In the genomic region with DNA sequence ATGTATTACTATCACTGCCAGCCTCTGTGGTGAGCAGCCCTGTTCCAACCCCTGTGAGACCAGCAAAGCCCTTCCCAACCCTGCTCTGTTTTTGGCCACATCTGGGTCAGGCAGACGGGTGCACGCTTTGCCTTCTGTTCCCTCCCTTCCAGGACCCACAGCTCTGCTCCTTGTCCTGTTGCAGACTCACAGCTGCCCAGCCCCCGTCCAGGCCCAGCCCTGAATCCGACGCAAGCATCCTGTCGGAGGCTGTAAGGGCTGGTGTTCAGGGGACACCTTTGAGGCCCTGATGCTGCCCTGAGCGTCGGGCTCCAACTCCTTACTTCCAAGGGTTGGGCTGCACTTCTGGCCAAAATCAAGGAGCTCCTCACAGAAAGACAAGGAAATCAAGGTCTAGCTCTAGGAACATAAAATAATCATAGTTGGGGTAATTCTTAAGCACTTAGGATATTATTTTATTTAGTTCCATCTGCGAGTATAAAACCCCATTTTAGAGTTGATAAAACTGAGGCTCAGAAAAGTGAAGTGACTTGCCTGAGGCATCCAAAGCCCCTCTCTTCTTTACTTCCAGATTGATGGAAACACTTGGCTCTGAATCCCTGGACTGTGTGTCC, we compare ENCODE assay signal across 1 cellular context.
A peak's percentile ranks its signal among the peaks of the same experiment; 100 is the strongest.
TF ChIP-seq lines count a peak whose summit lies in the region.

No MANE protein-coding gene starts in this region.

TF ChIP-seq in HepG2, 621 proteins besides CTCF, POLR2A, EP300 and RAD21 (continued from another document and continues in another):
- TF ChIP-seq, protein P1, sequence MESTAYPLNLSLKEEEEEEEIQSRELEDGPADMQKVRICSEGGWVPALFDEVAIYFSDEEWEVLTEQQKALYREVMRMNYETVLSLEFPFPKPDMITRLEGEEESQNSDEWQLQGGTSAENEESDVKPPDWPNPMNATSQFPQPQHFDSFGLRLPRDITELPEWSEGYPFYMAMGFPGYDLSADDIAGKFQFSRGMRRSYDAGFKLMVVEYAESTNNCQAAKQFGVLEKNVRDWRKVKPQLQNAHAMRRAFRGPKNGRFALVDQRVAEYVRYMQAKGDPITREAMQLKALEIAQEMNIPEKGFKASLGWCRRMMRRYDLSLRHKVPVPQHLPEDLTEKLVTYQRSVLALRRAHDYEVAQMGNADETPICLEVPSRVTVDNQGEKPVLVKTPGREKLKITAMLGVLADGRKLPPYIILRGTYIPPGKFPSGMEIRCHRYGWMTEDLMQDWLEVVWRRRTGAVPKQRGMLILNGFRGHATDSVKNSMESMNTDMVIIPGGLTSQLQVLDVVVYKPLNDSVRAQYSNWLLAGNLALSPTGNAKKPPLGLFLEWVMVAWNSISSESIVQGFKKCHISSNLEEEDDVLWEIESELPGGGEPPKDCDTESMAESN (CRISPR knock-in tag; conservative IDR thresholded peaks at IDR 0.05) = peak; percentile 48; the same call in 1 of the 2 replicates
- TF ChIP-seq, protein P2, sequence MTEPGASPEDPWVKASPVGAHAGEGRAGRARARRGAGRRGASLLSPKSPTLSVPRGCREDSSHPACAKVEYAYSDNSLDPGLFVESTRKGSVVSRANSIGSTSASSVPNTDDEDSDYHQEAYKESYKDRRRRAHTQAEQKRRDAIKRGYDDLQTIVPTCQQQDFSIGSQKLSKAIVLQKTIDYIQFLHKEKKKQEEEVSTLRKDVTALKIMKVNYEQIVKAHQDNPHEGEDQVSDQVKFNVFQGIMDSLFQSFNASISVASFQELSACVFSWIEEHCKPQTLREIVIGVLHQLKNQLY (CRISPR knock-in tag; IDR thresholded peaks at IDR 0.05) = no peak
- TF ChIP-seq NRL (CRISPR knock-in tag; IDR thresholded peaks at IDR 0.05; ENCODE audit: borderline replicate concordance) (peak; percentile 53; the same call in 1 of the 2 replicates), FLYWCH1 (CRISPR knock-in tag; IDR thresholded peaks at IDR 0.05) (no peak), EED (CRISPR knock-in tag; IDR thresholded peaks at IDR 0.05) (no peak), ZZZ3 (CRISPR knock-in tag; IDR thresholded peaks at IDR 0.05; ENCODE audit: borderline replicate concordance) (0 out of 2 replicates have a peak, but pooled peaks have one; percentile 33), STAG1 (CRISPR knock-in tag; IDR thresholded peaks at IDR 0.05) (no peak), NR1H2 (CRISPR knock-in tag; IDR thresholded peaks at IDR 0.05; ENCODE audit: borderline replicate concordance, low read depth) (no peak; the same call in 1 of the 2 replicates), HNRNPH1 (optimal IDR thresholded peaks at IDR 0.05; ENCODE audit: low read depth, low read length) (no peak), HOXA3 (CRISPR knock-in tag; IDR thresholded peaks at IDR 0.05) (peak; percentile 33; the same call in 1 of the 2 replicates), STAT5B (CRISPR knock-in tag; IDR thresholded peaks at IDR 0.05) (no peak), ZNF569 (CRISPR knock-in tag; IDR thresholded peaks at IDR 0.05; ENCODE audit: borderline replicate concordance) (no peak), HNF4G (IDR thresholded peaks at IDR 0.05; ENCODE audit: borderline replicate concordance, low read depth, low read length) (no peak), HNF4G (CRISPR knock-in tag; IDR thresholded peaks at IDR 0.05; ENCODE audit: borderline replicate concordance, low read depth) (0 out of 2 replicates have a peak, but pooled peaks have one; percentile 36), MEF2D (CRISPR knock-in tag; IDR thresholded peaks at IDR 0.05) (no peak), ZNF777 (CRISPR knock-in tag; IDR thresholded peaks at IDR 0.05) (peak; percentile 11; the same call in 1 of the 2 replicates), ZNF652 (CRISPR knock-in tag; IDR thresholded peaks at IDR 0.05; ENCODE audit: borderline replicate concordance, low read depth) (no peak), ZNF30 (CRISPR knock-in tag; IDR thresholded peaks at IDR 0.05) (0 out of 2 replicates have a peak, but pooled peaks have one; percentile 37), SIX1 (CRISPR knock-in tag; IDR thresholded peaks at IDR 0.05; ENCODE audit: borderline replicate concordance) (no peak), PLRG1 (conservative IDR thresholded peaks at IDR 0.05) (no peak), SSRP1 (CRISPR knock-in tag; IDR thresholded peaks at IDR 0.05) (no peak), ZFP90 (CRISPR knock-in tag; IDR thresholded peaks at IDR 0.05; ENCODE audit: borderline replicate concordance) (no peak), ZNF430 (CRISPR knock-in tag; IDR thresholded peaks at IDR 0.05) (0 out of 2 replicates have a peak, but pooled peaks have one; percentile 53), ZNF615 (CRISPR knock-in tag; IDR thresholded peaks at IDR 0.05; ENCODE audit: borderline replicate concordance) (no peak), ZSCAN21 (CRISPR knock-in tag; IDR thresholded peaks at IDR 0.05; ENCODE audit: borderline replicate concordance) (peak; percentile 46; the same call in 1 of the 2 replicates), THYN1 (CRISPR knock-in tag; IDR thresholded peaks at IDR 0.05; ENCODE audit: borderline replicate concordance, low read depth) (no peak), SAFB2 (CRISPR knock-in tag; IDR thresholded peaks at IDR 0.05; ENCODE audit: borderline replicate concordance, low read depth) (peak; percentile 62; the same call in 1 of the 2 replicates), ZNF746 (CRISPR knock-in tag; IDR thresholded peaks at IDR 0.05) (no peak), PITX1 (CRISPR knock-in tag; IDR thresholded peaks at IDR 0.05) (peak; percentile 54; the same call in 1 of the 2 replicates), RFXANK (CRISPR knock-in tag; IDR thresholded peaks at IDR 0.05) (no peak), NFATC3 (CRISPR knock-in tag; IDR thresholded peaks at IDR 0.05) (peak; percentile 35; the same call in 1 of the 2 replicates), ZNF749 (CRISPR knock-in tag; IDR thresholded peaks at IDR 0.05; ENCODE audit: borderline replicate concordance) (no peak), FOXC1 (CRISPR knock-in tag; IDR thresholded peaks at IDR 0.05; ENCODE audit: borderline replicate concordance) (peak; percentile 55; the same call in 1 of the 2 replicates), JUNB (CRISPR knock-in tag; IDR thresholded peaks at IDR 0.05; ENCODE audit: borderline replicate concordance) (no peak), MBD4 (IDR thresholded peaks at IDR 0.05; ENCODE audit: borderline replicate concordance, low read length) (no peak), SKI (IDR thresholded peaks at IDR 0.05; ENCODE audit: partially characterized antibody) (no peak), ZNF616 (CRISPR knock-in tag; IDR thresholded peaks at IDR 0.05; ENCODE audit: low read depth) (0 out of 2 replicates have a peak, but pooled peaks have one; percentile 7), NKX3-1 (CRISPR knock-in tag; IDR thresholded peaks at IDR 0.05) (no peak)
- TF ChIP-seq, protein P3, sequence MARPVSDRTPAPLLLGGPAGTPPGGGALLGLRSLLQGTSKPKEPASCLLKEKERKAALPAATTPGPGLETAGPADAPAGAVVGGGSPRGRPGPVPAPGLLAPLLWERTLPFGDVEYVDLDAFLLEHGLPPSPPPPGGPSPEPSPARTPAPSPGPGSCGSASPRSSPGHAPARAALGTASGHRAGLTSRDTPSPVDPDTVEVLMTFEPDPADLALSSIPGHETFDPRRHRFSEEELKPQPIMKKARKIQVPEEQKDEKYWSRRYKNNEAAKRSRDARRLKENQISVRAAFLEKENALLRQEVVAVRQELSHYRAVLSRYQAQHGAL (CRISPR knock-in tag; IDR thresholded peaks at IDR 0.05; ENCODE audit: not compliant biosample characterization) = no peak
- TF ChIP-seq, protein P4, sequence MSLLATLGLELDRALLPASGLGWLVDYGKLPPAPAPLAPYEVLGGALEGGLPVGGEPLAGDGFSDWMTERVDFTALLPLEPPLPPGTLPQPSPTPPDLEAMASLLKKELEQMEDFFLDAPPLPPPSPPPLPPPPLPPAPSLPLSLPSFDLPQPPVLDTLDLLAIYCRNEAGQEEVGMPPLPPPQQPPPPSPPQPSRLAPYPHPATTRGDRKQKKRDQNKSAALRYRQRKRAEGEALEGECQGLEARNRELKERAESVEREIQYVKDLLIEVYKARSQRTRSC (CRISPR knock-in tag; IDR thresholded peaks at IDR 0.05; ENCODE audit: low read depth) = 0 out of 2 replicates have a peak, but pooled peaks have one; percentile 3
- TF ChIP-seq, protein P5, sequence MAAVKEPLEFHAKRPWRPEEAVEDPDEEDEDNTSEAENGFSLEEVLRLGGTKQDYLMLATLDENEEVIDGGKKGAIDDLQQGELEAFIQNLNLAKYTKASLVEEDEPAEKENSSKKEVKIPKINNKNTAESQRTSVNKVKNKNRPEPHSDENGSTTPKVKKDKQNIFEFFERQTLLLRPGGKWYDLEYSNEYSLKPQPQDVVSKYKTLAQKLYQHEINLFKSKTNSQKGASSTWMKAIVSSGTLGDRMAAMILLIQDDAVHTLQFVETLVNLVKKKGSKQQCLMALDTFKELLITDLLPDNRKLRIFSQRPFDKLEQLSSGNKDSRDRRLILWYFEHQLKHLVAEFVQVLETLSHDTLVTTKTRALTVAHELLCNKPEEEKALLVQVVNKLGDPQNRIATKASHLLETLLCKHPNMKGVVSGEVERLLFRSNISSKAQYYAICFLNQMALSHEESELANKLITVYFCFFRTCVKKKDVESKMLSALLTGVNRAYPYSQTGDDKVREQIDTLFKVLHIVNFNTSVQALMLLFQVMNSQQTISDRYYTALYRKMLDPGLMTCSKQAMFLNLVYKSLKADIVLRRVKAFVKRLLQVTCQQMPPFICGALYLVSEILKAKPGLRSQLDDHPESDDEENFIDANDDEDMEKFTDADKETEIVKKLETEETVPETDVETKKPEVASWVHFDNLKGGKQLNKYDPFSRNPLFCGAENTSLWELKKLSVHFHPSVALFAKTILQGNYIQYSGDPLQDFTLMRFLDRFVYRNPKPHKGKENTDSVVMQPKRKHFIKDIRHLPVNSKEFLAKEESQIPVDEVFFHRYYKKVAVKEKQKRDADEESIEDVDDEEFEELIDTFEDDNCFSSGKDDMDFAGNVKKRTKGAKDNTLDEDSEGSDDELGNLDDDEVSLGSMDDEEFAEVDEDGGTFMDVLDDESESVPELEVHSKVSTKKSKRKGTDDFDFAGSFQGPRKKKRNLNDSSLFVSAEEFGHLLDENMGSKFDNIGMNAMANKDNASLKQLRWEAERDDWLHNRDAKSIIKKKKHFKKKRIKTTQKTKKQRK (IDR thresholded peaks at IDR 0.05; ENCODE audit: low read length) = no peak
- TF ChIP-seq, protein P6, sequence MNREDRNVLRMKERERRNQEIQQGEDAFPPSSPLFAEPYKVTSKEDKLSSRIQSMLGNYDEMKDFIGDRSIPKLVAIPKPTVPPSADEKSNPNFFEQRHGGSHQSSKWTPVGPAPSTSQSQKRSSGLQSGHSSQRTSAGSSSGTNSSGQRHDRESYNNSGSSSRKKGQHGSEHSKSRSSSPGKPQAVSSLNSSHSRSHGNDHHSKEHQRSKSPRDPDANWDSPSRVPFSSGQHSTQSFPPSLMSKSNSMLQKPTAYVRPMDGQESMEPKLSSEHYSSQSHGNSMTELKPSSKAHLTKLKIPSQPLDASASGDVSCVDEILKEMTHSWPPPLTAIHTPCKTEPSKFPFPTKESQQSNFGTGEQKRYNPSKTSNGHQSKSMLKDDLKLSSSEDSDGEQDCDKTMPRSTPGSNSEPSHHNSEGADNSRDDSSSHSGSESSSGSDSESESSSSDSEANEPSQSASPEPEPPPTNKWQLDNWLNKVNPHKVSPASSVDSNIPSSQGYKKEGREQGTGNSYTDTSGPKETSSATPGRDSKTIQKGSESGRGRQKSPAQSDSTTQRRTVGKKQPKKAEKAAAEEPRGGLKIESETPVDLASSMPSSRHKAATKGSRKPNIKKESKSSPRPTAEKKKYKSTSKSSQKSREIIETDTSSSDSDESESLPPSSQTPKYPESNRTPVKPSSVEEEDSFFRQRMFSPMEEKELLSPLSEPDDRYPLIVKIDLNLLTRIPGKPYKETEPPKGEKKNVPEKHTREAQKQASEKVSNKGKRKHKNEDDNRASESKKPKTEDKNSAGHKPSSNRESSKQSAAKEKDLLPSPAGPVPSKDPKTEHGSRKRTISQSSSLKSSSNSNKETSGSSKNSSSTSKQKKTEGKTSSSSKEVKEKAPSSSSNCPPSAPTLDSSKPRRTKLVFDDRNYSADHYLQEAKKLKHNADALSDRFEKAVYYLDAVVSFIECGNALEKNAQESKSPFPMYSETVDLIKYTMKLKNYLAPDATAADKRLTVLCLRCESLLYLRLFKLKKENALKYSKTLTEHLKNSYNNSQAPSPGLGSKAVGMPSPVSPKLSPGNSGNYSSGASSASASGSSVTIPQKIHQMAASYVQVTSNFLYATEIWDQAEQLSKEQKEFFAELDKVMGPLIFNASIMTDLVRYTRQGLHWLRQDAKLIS (CRISPR knock-in tag; IDR thresholded peaks at IDR 0.05) = no peak
- TF ChIP-seq, protein P7, sequence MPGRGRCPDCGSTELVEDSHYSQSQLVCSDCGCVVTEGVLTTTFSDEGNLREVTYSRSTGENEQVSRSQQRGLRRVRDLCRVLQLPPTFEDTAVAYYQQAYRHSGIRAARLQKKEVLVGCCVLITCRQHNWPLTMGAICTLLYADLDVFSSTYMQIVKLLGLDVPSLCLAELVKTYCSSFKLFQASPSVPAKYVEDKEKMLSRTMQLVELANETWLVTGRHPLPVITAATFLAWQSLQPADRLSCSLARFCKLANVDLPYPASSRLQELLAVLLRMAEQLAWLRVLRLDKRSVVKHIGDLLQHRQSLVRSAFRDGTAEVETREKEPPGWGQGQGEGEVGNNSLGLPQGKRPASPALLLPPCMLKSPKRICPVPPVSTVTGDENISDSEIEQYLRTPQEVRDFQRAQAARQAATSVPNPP (CRISPR knock-in tag; IDR thresholded peaks at IDR 0.05) = no peak
- TF ChIP-seq, protein P8, sequence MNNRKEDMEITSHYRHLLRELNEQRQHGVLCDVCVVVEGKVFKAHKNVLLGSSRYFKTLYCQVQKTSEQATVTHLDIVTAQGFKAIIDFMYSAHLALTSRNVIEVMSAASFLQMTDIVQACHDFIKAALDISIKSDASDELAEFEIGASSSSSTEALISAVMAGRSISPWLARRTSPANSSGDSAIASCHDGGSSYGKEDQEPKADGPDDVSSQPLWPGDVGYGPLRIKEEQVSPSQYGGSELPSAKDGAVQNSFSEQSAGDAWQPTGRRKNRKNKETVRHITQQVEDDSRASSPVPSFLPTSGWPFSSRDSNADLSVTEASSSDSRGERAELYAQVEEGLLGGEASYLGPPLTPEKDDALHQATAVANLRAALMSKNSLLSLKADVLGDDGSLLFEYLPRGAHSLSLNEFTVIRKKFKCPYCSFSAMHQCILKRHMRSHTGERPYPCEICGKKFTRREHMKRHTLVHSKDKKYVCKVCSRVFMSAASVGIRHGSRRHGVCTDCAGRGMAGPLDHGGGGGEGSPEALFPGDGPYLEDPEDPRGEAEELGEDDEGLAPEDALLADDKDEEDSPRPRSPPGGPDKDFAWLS (CRISPR knock-in tag; IDR thresholded peaks at IDR 0.05; ENCODE audit: borderline replicate concordance) = no peak
- TF ChIP-seq, protein P9, sequence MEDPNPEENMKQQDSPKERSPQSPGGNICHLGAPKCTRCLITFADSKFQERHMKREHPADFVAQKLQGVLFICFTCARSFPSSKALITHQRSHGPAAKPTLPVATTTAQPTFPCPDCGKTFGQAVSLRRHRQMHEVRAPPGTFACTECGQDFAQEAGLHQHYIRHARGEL (CRISPR knock-in tag; IDR thresholded peaks at IDR 0.05) = peak; percentile 25; the same call in 1 of the 2 replicates
- TF ChIP-seq, protein P10, sequence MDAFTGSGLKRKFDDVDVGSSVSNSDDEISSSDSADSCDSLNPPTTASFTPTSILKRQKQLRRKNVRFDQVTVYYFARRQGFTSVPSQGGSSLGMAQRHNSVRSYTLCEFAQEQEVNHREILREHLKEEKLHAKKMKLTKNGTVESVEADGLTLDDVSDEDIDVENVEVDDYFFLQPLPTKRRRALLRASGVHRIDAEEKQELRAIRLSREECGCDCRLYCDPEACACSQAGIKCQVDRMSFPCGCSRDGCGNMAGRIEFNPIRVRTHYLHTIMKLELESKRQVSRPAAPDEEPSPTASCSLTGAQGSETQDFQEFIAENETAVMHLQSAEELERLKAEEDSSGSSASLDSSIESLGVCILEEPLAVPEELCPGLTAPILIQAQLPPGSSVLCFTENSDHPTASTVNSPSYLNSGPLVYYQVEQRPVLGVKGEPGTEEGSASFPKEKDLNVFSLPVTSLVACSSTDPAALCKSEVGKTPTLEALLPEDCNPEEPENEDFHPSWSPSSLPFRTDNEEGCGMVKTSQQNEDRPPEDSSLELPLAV (CRISPR knock-in tag; conservative IDR thresholded peaks at IDR 0.05; ENCODE audit: low read depth) = no peak
